In the genomic region with DNA sequence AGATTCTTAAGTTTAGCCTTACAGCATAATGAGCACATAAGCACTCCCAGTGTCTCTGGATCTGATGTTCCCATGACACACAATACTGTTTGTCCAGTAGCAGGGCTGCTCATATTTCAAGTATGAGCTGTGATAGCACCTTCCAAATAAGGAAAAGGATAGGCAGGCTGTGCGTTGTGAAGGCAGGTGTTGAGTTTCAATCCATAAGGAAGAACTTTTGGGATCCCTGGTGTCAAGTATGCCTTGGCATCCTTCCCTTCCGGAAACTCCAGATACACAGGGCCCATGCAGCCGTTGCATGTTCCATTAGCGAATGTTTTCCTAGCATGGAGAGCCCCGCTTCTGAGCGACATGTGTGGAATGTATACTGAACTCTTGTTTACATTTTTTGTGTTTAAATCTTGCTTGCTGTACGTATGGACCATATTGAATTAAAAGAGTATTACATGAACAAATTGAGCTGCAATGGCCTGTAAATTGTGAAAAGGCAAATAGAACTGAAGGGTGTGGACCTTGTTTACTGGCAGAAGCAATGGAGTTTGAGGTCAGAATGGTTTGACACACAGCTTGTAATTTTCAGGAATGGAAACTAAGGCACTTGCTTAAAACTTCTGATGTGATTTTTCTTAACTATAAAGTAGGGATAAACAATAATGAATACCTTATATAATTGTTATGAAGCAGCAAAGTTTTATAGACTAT, we compare ENCODE assay signal across 12 cellular contexts. TPM values are rescaled to one million over a fixed set of nuclear protein-coding genes. Genes with fewer than 3 reads are reported as not detected.
DNase-seq lines count a peak whose midpoint lies in the region; ATAC-seq, FAIRE-seq and TF ChIP-seq lines count a peak whose summit lies in the region.
"Had no signal": no experiment of that assay in that cellular context is flagged by ENCODE, and none has a peak within 500 bp of the region (broad histone marks: within the 10 kb centered on the region; RNA-seq: fewer than 3 reads in every experiment).

No MANE protein-coding gene starts in this region.

- WGBS in esophagus muscularis mucosa = 62% methylated on average over 7 of the region's 7 CpGs

- H3K9me3 ChIP-seq in right atrium auricular region (no peaks in the 10 kb centered on the region), keratinocyte (ENCODE audit: control insufficient read depth, low read depth, low read length) (no peaks in the 10 kb centered on the region), esophagus muscularis mucosa (no peaks in the 10 kb centered on the region)

- no peak overlapping the region for H2AFZ ChIP-seq in keratinocyte (ENCODE audit: control insufficient read depth, low read length)

- no peak for DNase-seq in Right ventricle myocardium superior
- DNase-seq in right atrium auricular region (ENCODE audit: low spot score) = no peak
- DNase-seq in RKO (ENCODE audit: low spot score) = peak; percentile 19
- no peak for DNase-seq in keratinocyte (ENCODE audit: low read depth, low spot score)
- peak; percentile 62 for DNase-seq in urothelium cell line (ENCODE audit: low spot score)
- DNase-seq in activated CD4-positive, CD25-positive, alpha-beta regulatory T cell (lab: John Stamatoyannopoulos, UW) = no peak
- DNase-seq in activated CD4-positive, alpha-beta memory T cell treated with anti-CD3 and anti-CD28 coated beads for 36 hours = no peak
- DNase-seq in esophagus muscularis mucosa (ENCODE audit: extremely low spot score) = no peak
- DNase-seq: ACHN; effector memory CD8-positive, alpha-beta T cell; kidney; NCI-H1694 had no signal

- H3K27ac Mint-ChIP-seq in activated CD4-positive, alpha-beta memory T cell treated with anti-CD3 and anti-CD28 coated beads for 36 hours = no peak overlapping the region
- H3K27ac Mint-ChIP-seq: effector memory CD8-positive, alpha-beta T cell had no signal

- intact Hi-C loops in Right ventricle myocardium superior (cut with DNase I) (loop anchor here (10.0 kb wide), 1 partner anchor 96 kb away; no protein-coding TSS in a partner anchor), esophagus muscularis mucosa (cut with DNase I) (no loop called here)
- intact Hi-C loops in activated CD4-positive, alpha-beta memory T cell treated with anti-CD3 and anti-CD28 coated beads for 36 hours (cut with micrococcal nuclease) = no loop called here

- H3K27me3 Mint-ChIP-seq in activated CD4-positive, alpha-beta memory T cell treated with anti-CD3 and anti-CD28 coated beads for 36 hours = peaks cover 4% of the 10 kb centered on the region
- H3K27me3 Mint-ChIP-seq: effector memory CD8-positive, alpha-beta T cell had no signal

- ATAC-seq in Right ventricle myocardium superior (ENCODE audit: poor library complexity) = peak; percentile 88
- ATAC-seq: effector memory CD8-positive, alpha-beta T cell had no signal

- no peak overlapping the region for H3K4me3 Mint-ChIP-seq in activated CD4-positive, alpha-beta memory T cell treated with anti-CD3 and anti-CD28 coated beads for 36 hours
- H3K4me3 Mint-ChIP-seq: effector memory CD8-positive, alpha-beta T cell had no signal

- no peak for TF ChIP-seq POLR2A in esophagus muscularis mucosa (IDR thresholded peaks at IDR 0.05; ENCODE audit: low read depth)

- H3K36me3 ChIP-seq in right atrium auricular region (no peaks in the 10 kb centered on the region), keratinocyte (ENCODE audit: control insufficient read depth in 2 of 2, extremely low read depth in 1 of 2, insufficient read depth in 2 of 2, low read length in 2 of 2) (no peaks in the 10 kb centered on the region), esophagus muscularis mucosa (no peaks in the 10 kb centered on the region)

- H3K4me1 ChIP-seq in right atrium auricular region (no peaks in the 10 kb centered on the region), keratinocyte (ENCODE audit: control insufficient read depth, extremely low read depth, insufficient read depth, low read length) (peaks cover 3% of the 10 kb centered on the region), esophagus muscularis mucosa (peaks cover 0 to 5% (median 2%) of the 10 kb centered on the region in 4 donors)

- H3K79me2 ChIP-seq in keratinocyte (ENCODE audit: control insufficient read depth, insufficient read depth, low read length) = no peaks in the 10 kb centered on the region

- peaks cover 4% of the 10 kb centered on the region for H3K9me3 Mint-ChIP-seq in activated CD4-positive, alpha-beta memory T cell treated with anti-CD3 and anti-CD28 coated beads for 36 hours
- H3K9me3 Mint-ChIP-seq: effector memory CD8-positive, alpha-beta T cell had no signal

- H3K9me1 ChIP-seq in keratinocyte (ENCODE audit: control insufficient read depth, extremely low read depth, insufficient read depth, low read length) = no peaks in the 10 kb centered on the region

- no peak overlapping the region for H3K4me3 ChIP-seq in right atrium auricular region
- no peak overlapping the region for H3K4me3 ChIP-seq in keratinocyte (ENCODE audit: control insufficient read depth in 2 of 3, extremely low read depth in 1 of 3, insufficient read depth in 2 of 3, low read depth in 1 of 3, low read length in 3 of 3)
- H3K4me3 ChIP-seq in esophagus muscularis mucosa = no peak overlapping the region

- H3K27ac ChIP-seq in right atrium auricular region = peak overlapping the region in 1 of 2 donors; percentile 42
- H3K27ac ChIP-seq in keratinocyte (ENCODE audit: control insufficient read depth, insufficient read depth, low read length) = no peak overlapping the region
- no peak overlapping the region for H3K27ac ChIP-seq in esophagus muscularis mucosa (replicated peaks in 1 of 4)

- H3K36me3 Mint-ChIP-seq in activated CD4-positive, alpha-beta memory T cell treated with anti-CD3 and anti-CD28 coated beads for 36 hours = no peaks in the 10 kb centered on the region

- POLR2A ChIA-PET in activated CD4-positive, alpha-beta memory T cell treated with anti-CD3 and anti-CD28 coated beads for 36 hours (lab: Charles Lee) = no interaction called here

- H3K9ac ChIP-seq in keratinocyte (ENCODE audit: control insufficient read depth, extremely low read depth, insufficient read depth, low read length) = no peak overlapping the region

- no peaks in the 10 kb centered on the region for H3K4me1 Mint-ChIP-seq in activated CD4-positive, alpha-beta memory T cell treated with anti-CD3 and anti-CD28 coated beads for 36 hours (ENCODE audit: low read depth)

- CTCF ChIA-PET in activated CD4-positive, alpha-beta memory T cell treated with anti-CD3 and anti-CD28 coated beads for 36 hours (lab: Charles Lee) = no interaction called here

- FAIRE-seq in keratinocyte (lab: Jason Lieb, UNC) (peak; percentile 52), urothelium cell line (lab: Jason Lieb, UNC) (peak; percentile 85)
- FAIRE-seq: kidney had no signal

- no peak for TF ChIP-seq EP300 in esophagus muscularis mucosa (IDR thresholded peaks at IDR 0.05)

- TF ChIP-seq CTCF in right atrium auricular region (IDR thresholded peaks at IDR 0.05) (no peak), keratinocyte (optimal IDR thresholded peaks at IDR 0.05 in 1 of 3, IDR thresholded peaks at IDR 0.05 in 1 of 3, conservative IDR thresholded peaks at IDR 0.05 in 1 of 3; ENCODE audit: extremely low read depth in 1 of 3, insufficient read depth in 2 of 3, low read length in 3 of 3) (no peak), esophagus muscularis mucosa (IDR thresholded peaks at IDR 0.05) (no peak)

- dilution Hi-C loops in keratinocyte (cut with MboI; ENCODE audit: extremely low pct_ligation_motif_present, low sequenced_read_pairs) = no loop called here

- no peaks in the 10 kb centered on the region for H4K20me1 ChIP-seq in keratinocyte (ENCODE audit: control insufficient read depth, extremely low read depth, insufficient read depth, low read length)

- no peaks in the 10 kb centered on the region for H3K27me3 ChIP-seq in right atrium auricular region
- no peaks in the 10 kb centered on the region for H3K27me3 ChIP-seq in keratinocyte (ENCODE audit: control insufficient read depth, extremely low read depth, insufficient read depth, low read length)
- no peaks in the 10 kb centered on the region for H3K27me3 ChIP-seq in esophagus muscularis mucosa

- H3K4me2 ChIP-seq in keratinocyte (ENCODE audit: control insufficient read depth, extremely low read depth, insufficient read depth, low read depth, low read length) = no peak overlapping the region

RNA-seq across cellular contexts. Expression of gene COBL, which starts 33.7 kb away (rescaled TPM):
- 76.5 TPM for total RNA-seq in Right ventricle myocardium superior
- 10 to 100 TPM; 26.3 to 31.4 TPM for total RNA-seq in right atrium auricular region
- polyA plus RNA-seq in keratinocyte = 4.4 to 6.5 TPM (median 4.5 TPM) in 3 replicates
- polyA plus RNA-seq in keratinocyte (2011; ENCODE audit: low read depth) = 3.7 TPM
- 7.9 and 9.7 TPM in 2 replicates for polyA plus RNA-seq in keratinocyte (2011; cell fraction: cytosol; rRNA removed)
- polyA plus RNA-seq in keratinocyte (2011; cell fraction: nucleus; rRNA removed) = 8.6 and 10.8 TPM in 2 replicates
- polyA plus RNA-seq in keratinocyte (2012; ENCODE audit: low replicate concordance) = 5.4 and 6.8 TPM in 2 replicates
- 4.5 to 12.7 TPM (median 9.8 TPM) in 3 replicates for polyA minus RNA-seq in keratinocyte
- 5.6 TPM for polyA minus RNA-seq in keratinocyte (2011; cell fraction: cytosol; rRNA and poly(A)+ RNA removed)
- polyA minus RNA-seq in keratinocyte (2011; cell fraction: nucleus; rRNA and poly(A)+ RNA removed) = 7.6 and 12.6 TPM in 2 replicates
- total RNA-seq in activated CD4-positive, alpha-beta memory T cell treated with anti-CD3 and anti-CD28 coated beads for 36 hours = not detected
- 10 to 100 TPM; 29.8 to 51.4 (median 45.9) TPM for total RNA-seq in esophagus muscularis mucosa

Comparison
In these comparisons a context has a peak if more than half of its experiments do, and no peak if none do; other contexts are left out.
1. DNase-seq: peak in RKO (single experiment) and urothelium cell line (single experiment); none in Right ventricle myocardium superior (single experiment), right atrium auricular region (single experiment), keratinocyte (single experiment), activated CD4-positive, CD25-positive, alpha-beta regulatory T cell (0 of 4), activated CD4-positive, alpha-beta memory T cell treated with anti-CD3 and anti-CD28 coated beads for 36 hours (single experiment) and esophagus muscularis mucosa (single experiment).
2. RNA of gene COBL, which starts 33.7 kb away (total RNA-seq): 76.5 TPM in Right ventricle myocardium superior (single experiment), 29.8 to 51.4 TPM in esophagus muscularis mucosa and 26.3 to 31.4 TPM in right atrium auricular region; not detected in activated CD4-positive, alpha-beta memory T cell treated with anti-CD3 and anti-CD28 coated beads for 36 hours; every median in the first group is over 10 times any median in the second.